In the genomic region with DNA sequence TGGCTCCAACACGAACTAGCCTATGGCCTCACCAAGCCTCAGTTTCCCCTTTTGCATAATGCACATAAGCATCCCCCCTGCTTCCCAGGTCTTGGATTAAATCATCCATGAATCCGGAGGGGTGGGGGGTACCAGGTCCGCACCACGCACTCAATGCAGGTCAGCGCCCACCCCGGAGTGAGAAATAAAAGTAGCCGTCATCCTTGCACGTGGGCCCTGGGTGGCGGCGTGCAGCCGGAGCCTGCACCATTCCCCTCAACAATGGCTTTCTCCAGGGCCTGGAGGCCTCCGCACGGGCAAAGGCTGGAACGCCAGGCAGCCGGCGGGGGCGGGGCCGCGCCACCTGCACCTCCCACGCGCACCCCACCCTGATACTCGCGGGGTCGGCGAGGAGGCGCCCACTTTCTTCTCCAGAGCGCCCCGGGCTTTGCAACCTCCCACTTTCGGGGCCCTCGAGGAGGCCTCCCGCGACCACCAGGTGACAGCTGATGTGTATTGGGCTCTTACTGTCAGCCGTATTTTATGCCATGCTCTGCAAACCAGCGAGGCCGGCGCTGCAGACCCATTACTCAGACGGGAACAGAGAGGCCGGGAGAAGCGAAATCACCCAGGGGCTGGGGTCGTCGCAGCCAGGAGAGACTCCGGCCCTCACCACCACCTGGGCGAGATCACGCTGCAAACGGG, we compare ENCODE assay signal across 8 cellular contexts. TPM values are rescaled to one million over a fixed set of nuclear protein-coding genes. Genes with fewer than 3 reads are reported as not detected.
DNase-seq lines count a peak whose midpoint lies in the region; ATAC-seq and TF ChIP-seq lines count a peak whose summit lies in the region.

No MANE protein-coding gene starts in this region.

- peak overlapping the region; percentile 84 for H3K4me3 ChIP-seq in GM12875 (ENCODE audit: low read depth, low read length)
- H3K4me3 ChIP-seq in SU-DHL-6 (ENCODE audit: insufficient read depth, low read length, poor library complexity, severe bottlenecking): peak overlapping the region; percentile 39
- H3K4me3 ChIP-seq in adrenal gland: peak overlapping the region in 2 of 4 donors; percentile 59 to 83
- H3K4me3 ChIP-seq in sigmoid colon: peak overlapping the region; percentile 35 to 94 (median 82)

- peak overlapping the region; percentile 80 for H3K9ac ChIP-seq in SU-DHL-6 (ENCODE audit: low read length)

- H3K36me3 ChIP-seq in SU-DHL-6 (ENCODE audit: low read length): no peaks in the 10 kb centered on the region
- H3K36me3 ChIP-seq in adrenal gland (replicated peaks in 1 of 2): peaks cover 0 to 9% of the 10 kb centered on the region in 2 donors
- peaks cover 0 to 14% (median 4%) of the 10 kb centered on the region in 4 donors for H3K36me3 ChIP-seq in sigmoid colon

- DNase-seq in adrenal gland: peak; percentile 62 to 78 (median 67)
- peak; percentile 69 for DNase-seq in hepatic stellate cell (ENCODE audit: low spot score)
- DNase-seq in sigmoid colon: peak; percentile 82
- no peak for DNase-seq in DMS79 treated with DMSO at 0.1 percent for 48 hours (lab: John Stamatoyannopoulos, UW)
- no peak for DNase-seq in NCI-H1105 (lab: John Stamatoyannopoulos, UW)

- peak; percentile 6 for ATAC-seq in HG03103 (IDR thresholded peaks at IDR 0.05; ENCODE audit: low read depth, unreplicated experiment)

- peaks cover 12% of the 10 kb centered on the region for H3F3A ChIP-seq in SU-DHL-6 (ENCODE audit: insufficient read depth)

- TF ChIP-seq CTCF in GM12875 (IDR thresholded peaks at IDR 0.05; ENCODE audit: borderline replicate concordance, insufficient read depth, low read depth, low read length) (no peak), SU-DHL-6 (IDR thresholded peaks at IDR 0.05; ENCODE audit: insufficient read depth, low read length, poor library complexity, severe bottlenecking) (no peak), adrenal gland (IDR thresholded peaks at IDR 0.05) (peak in 2 of 6 experiments; percentile 7 to 20), sigmoid colon (IDR thresholded peaks at IDR 0.05) (no peak)

- H4K20me1 ChIP-seq in SU-DHL-6 (ENCODE audit: low read depth, low read length): no peaks in the 10 kb centered on the region

- peaks cover 18% of the 10 kb centered on the region; the same call in 1 of the 2 replicates for H3K79me2 ChIP-seq in SU-DHL-6 (ENCODE audit: insufficient read depth, low read length)

- WGBS in adrenal gland, 4 donors: 0 to 1% (median 1%) methylated on average over 9 to 45 of the region's 45 CpGs
- WGBS in sigmoid colon, 2 donors: 1% methylated on average over 45 of the region's 45 CpGs

- TF ChIP-seq EP300 in sigmoid colon (IDR thresholded peaks at IDR 0.05): no peak

- H3K9me3 ChIP-seq in SU-DHL-6 (ENCODE audit: insufficient read depth, low read length) (no peaks in the 10 kb centered on the region), adrenal gland (replicated peaks in 1 of 3) (no peaks in the 10 kb centered on the region), sigmoid colon (no peaks in the 10 kb centered on the region)

- no peaks in the 10 kb centered on the region for H3K27me3 ChIP-seq in SU-DHL-6 (ENCODE audit: low read length)
- no peaks in the 10 kb centered on the region for H3K27me3 ChIP-seq in adrenal gland
- no peaks in the 10 kb centered on the region for H3K27me3 ChIP-seq in sigmoid colon

- peak overlapping the region; percentile 59 for H3K4me2 ChIP-seq in SU-DHL-6 (ENCODE audit: low read depth, low read length, poor library complexity, severe bottlenecking)

- H3K4me1 ChIP-seq in adrenal gland (replicated peaks in 1 of 2): peaks cover 10 to 17% of the 10 kb centered on the region in 2 donors
- peaks cover 0 to 35% (median 20%) of the 10 kb centered on the region in 4 donors for H3K4me1 ChIP-seq in sigmoid colon

- intact Hi-C loops in adrenal gland (cut with DNase I) (loop anchor here (2.0 to 10.0 kb wide), 3 partner anchors 67 to 140 kb away; no protein-coding TSS in a partner anchor), sigmoid colon (cut with DNase I) (loop anchor here (1.0 kb wide), 1 partner anchor 136 kb away; no protein-coding TSS in a partner anchor)

- TF ChIP-seq POLR2A in adrenal gland (IDR thresholded peaks at IDR 0.05): no peak
- no peak for TF ChIP-seq POLR2A in sigmoid colon (IDR thresholded peaks at IDR 0.05)

- no peaks in the 10 kb centered on the region for H3K9me2 ChIP-seq in SU-DHL-6 (replicated peaks; ENCODE audit: insufficient read depth, low read length)

- H3K27ac ChIP-seq in SU-DHL-6 (ENCODE audit: low read depth, low read length) (peak overlapping the region; percentile 79), adrenal gland (peak overlapping the region; percentile 79 to 96 (median 82)), sigmoid colon (peak overlapping the region; percentile 91 to 96 (median 94))

- H2AFZ ChIP-seq in SU-DHL-6 (ENCODE audit: low read depth, low read length, severe bottlenecking): no peak overlapping the region

RNA-seq across cellular contexts. Expression of gene GADD45B, which starts 0.8 kb away (rescaled TPM):
- total RNA-seq in adrenal gland: 100 to 1,000 TPM in 2 of 8 donors, 10 to 100 TPM in 6; 47.0 to 119 (median 74.2) TPM
- 100 to 1,000 TPM in 1 of 3 donors, 10 to 100 TPM in 2; 18.3 to 132 (median 81.2) TPM for polyA plus RNA-seq in adrenal gland
- total RNA-seq in sigmoid colon: 100 to 1,000 TPM in 2 of 4 donors, 10 to 100 TPM in 2; 82.0 to 708 (median 108) TPM
- 10 to 100 TPM; 25.0 to 56.3 (median 54.7) TPM for polyA plus RNA-seq in sigmoid colon

RNA-seq across cellular contexts. Expression of gene LMNB2, which starts 18.4 kb away (rescaled TPM):
- total RNA-seq in adrenal gland: 10 to 100 TPM; 13.0 to 27.2 (median 20.3) TPM
- 10 to 100 TPM in 2 of 3 donors, 1 to 10 TPM in 1; 8.8 to 24.9 (median 16.1) TPM for polyA plus RNA-seq in adrenal gland
- total RNA-seq in sigmoid colon: 10 to 100 TPM in 3 of 4 donors, 1 to 10 TPM in 1; 7.4 to 19.7 (median 12.6) TPM
- polyA plus RNA-seq in sigmoid colon: 10 to 100 TPM; 15.0 to 74.4 (median 20.3) TPM

RNA-seq across cellular contexts. Expression of gene TIMM13, which starts 47.8 kb away (rescaled TPM):
- total RNA-seq in adrenal gland (100 to 1,000 TPM in 4 of 8 donors, 10 to 100 TPM in 4; 59.6 to 184 (median 96.8) TPM), sigmoid colon (10 to 100 TPM; 23.6 to 29.3 (median 26.3) TPM)
- polyA plus RNA-seq in adrenal gland (10 to 100 TPM; 32.7 to 96.0 (median 80.1) TPM), sigmoid colon (100 to 1,000 TPM in 2 of 3 donors, 10 to 100 TPM in 1; 92.2 to 135 (median 101) TPM)

Comparison
In these comparisons a context has a peak if more than half of its experiments do, and no peak if none do; other contexts are left out.
1. DNase-seq: peak in adrenal gland (7 of 7), hepatic stellate cell (single experiment) and sigmoid colon (single experiment); none in DMS79 treated with DMSO at 0.1 percent for 48 hours (single experiment) and NCI-H1105 (single experiment).
2. Peak in every context shown above with its lines, with median percentiles within 50 percentile points of each other: H3K27ac ChIP-seq.